9 cellular contexts compared by ENCODE assay signal in genomic region chr3:69326821-69327433, GRCh38. TPM values are rescaled to one million over a fixed set of nuclear protein-coding genes. Genes with fewer than 3 reads are reported as not detected.
DNase-seq lines count a peak whose midpoint lies in the region; ATAC-seq lines count a peak whose summit lies in the region.
"Had no signal": no experiment of that assay in that cellular context is flagged by ENCODE, and none has a peak within 500 bp of the region (broad histone marks: within the 10 kb centered on the region; RNA-seq: fewer than 3 reads in every experiment).

No MANE protein-coding gene starts in this region.

- H3K36me3 Mint-ChIP-seq in immature natural killer cell = no peaks in the 10 kb centered on the region

- H3K27me3 ChIP-seq in thymus (ENCODE audit: control insufficient read depth, insufficient read depth) = no peaks in the 10 kb centered on the region

- peak overlapping the region; percentile 90 for H3K27ac ChIP-seq in thymus (ENCODE audit: low read depth)

- peaks cover 33% of the 10 kb centered on the region for H3K4me1 ChIP-seq in thymus (ENCODE audit: control insufficient read depth, insufficient read depth, low read length)

- peak overlapping the region; percentile 44 for H3K4me3 ChIP-seq in thymus (ENCODE audit: low read length)

- H3K36me3 ChIP-seq in thymus (ENCODE audit: control insufficient read depth, insufficient read depth) = no peaks in the 10 kb centered on the region

- DNase-seq in T-helper 2 cell (peak in 3 of 5 experiments; percentile 7 to 92 (median 43)), immature natural killer cell (peak; percentile 33 to 46 (median 44)), amniotic stem cell (lab: John Stamatoyannopoulos, UW) (no peak), left lobe of liver (ENCODE audit: low spot score) (no peak), hepatic stellate cell (ENCODE audit: low spot score) (no peak)
- DNase-seq: IMR-90 had no signal

- WGBS in thymus = 2% methylated on average over 5 of the region's 5 CpGs

- H3K27ac Mint-ChIP-seq in immature natural killer cell = peak overlapping the region; percentile 69 to 90 (median 86)

- H3K27me3 Mint-ChIP-seq in immature natural killer cell (ENCODE audit: low read depth in 3 of 3) = peaks cover 0 to 6% (median 2%) of the 10 kb centered on the region in 3 donors

- ATAC-seq in GM18511 (IDR thresholded peaks at IDR 0.05; ENCODE audit: unreplicated experiment) (peak; percentile 78), HG02623 (IDR thresholded peaks at IDR 0.05; ENCODE audit: unreplicated experiment) (peak; percentile 92), left lobe of liver (no peak)

- H3K4me3 Mint-ChIP-seq in immature natural killer cell = peak overlapping the region; percentile 67 to 85 (median 78)

- H3K9me3 Mint-ChIP-seq in immature natural killer cell = no peaks in the 10 kb centered on the region

- H3K9me3 ChIP-seq in thymus (ENCODE audit: control insufficient read depth) = no peaks in the 10 kb centered on the region

- peaks cover 35 to 50% of the 10 kb centered on the region in 2 donors for H3K4me1 Mint-ChIP-seq in immature natural killer cell

RNA-seq across cellular contexts. Expression of gene FRMD4B, which starts 59.0 kb away (rescaled TPM):
- 10 to 100 TPM in 1 of 3 donors, 1 to 10 TPM in 2; 1.3 to 16.1 (median 5.4) TPM for polyA plus RNA-seq in immature natural killer cell
- 12.8 TPM for polyA plus RNA-seq in thymus
- 12.8 TPM for total RNA-seq in left lobe of liver

Comparison
In these comparisons a context has a peak if more than half of its experiments do, and no peak if none do; other contexts are left out.
1. DNase-seq: peak in T-helper 2 cell (3 of 5) and immature natural killer cell (3 of 3); none in amniotic stem cell (single experiment), left lobe of liver (single experiment) and hepatic stellate cell (single experiment).